Comparison of ENCODE assay signal across 12 cellular contexts in genomic region chr19:49020931-49021895, GRCh38. TPM values are rescaled to one million over a fixed set of nuclear protein-coding genes. Genes with fewer than 3 reads are reported as not detected.
A peak's percentile ranks its signal among the peaks of the same experiment; 100 is the strongest.
DNase-seq lines count a peak whose midpoint lies in the region; ATAC-seq and TF ChIP-seq lines count a peak whose summit lies in the region.
"Had no signal": no experiment of that assay in that cellular context is flagged by ENCODE, and none has a peak within 500 bp of the region (broad histone marks: within the 10 kb centered on the region; RNA-seq: fewer than 3 reads in every experiment).

No MANE protein-coding gene starts in this region.

- no peak for TF ChIP-seq POLR2A in vagina (IDR thresholded peaks at IDR 0.05)

- dilution Hi-C loops in mammary epithelial cell (cut with HindIII; ENCODE audit: low sequenced_read_pairs): no loop called here

- no peak overlapping the region for H3K9ac ChIP-seq in mammary epithelial cell (ENCODE audit: insufficient read depth, low read length)

- H2AFZ ChIP-seq in mammary epithelial cell (ENCODE audit: low read depth, low read length): no peak overlapping the region

- peak overlapping the region in 1 of 2 donors; percentile 3 for H3K27ac Mint-ChIP-seq in activated naive CD4-positive, alpha-beta T cell treated with anti-CD3 and anti-CD28 coated beads, Interleukin-2, amount 50 U/mL, for 72 hours
- H3K27ac Mint-ChIP-seq in activated naive CD4-positive, alpha-beta T cell treated with anti-CD3 and anti-CD28 coated beads for 36 hours: no peak overlapping the region
- H3K27ac Mint-ChIP-seq in stimulated activated memory B cell treated with anti-CD40 and anti-IgM and Interleukin-4, amounts not matched to agents 10 μg/mL and 1 μg/mL and 100 μg/mL, for 72 hours: peak overlapping the region; percentile 0
- H3K27ac Mint-ChIP-seq: activated naive CD4-positive, alpha-beta T cell treated with anti-CD3 and anti-CD28 coated beads, Interleukin-2, amount 50 U/mL, for 24 hours; WTC11 had no signal

- H3K79me2 ChIP-seq in mammary epithelial cell (ENCODE audit: insufficient read depth, low read length): no peaks in the 10 kb centered on the region

- no peaks in the 10 kb centered on the region for H3K36me3 Mint-ChIP-seq in activated naive CD4-positive, alpha-beta T cell treated with anti-CD3 and anti-CD28 coated beads, Interleukin-2, amount 50 U/mL, for 72 hours
- no peaks in the 10 kb centered on the region for H3K36me3 Mint-ChIP-seq in activated naive CD4-positive, alpha-beta T cell treated with anti-CD3 and anti-CD28 coated beads for 36 hours (ENCODE audit: low read depth)
- H3K36me3 Mint-ChIP-seq in stimulated activated memory B cell treated with anti-CD40 and anti-IgM and Interleukin-4, amounts not matched to agents 10 μg/mL and 1 μg/mL and 100 μg/mL, for 72 hours: no peaks in the 10 kb centered on the region
- H3K36me3 Mint-ChIP-seq: activated naive CD4-positive, alpha-beta T cell treated with anti-CD3 and anti-CD28 coated beads, Interleukin-2, amount 50 U/mL, for 24 hours; WTC11 had no signal

- H3K9me3 ChIP-seq in mammary epithelial cell (replicated peaks; ENCODE audit: insufficient read depth, low read length): no peaks in the 10 kb centered on the region
- H3K9me3 ChIP-seq in vagina: no peaks in the 10 kb centered on the region

- in situ Hi-C loops in mammary epithelial cell (cut with MboI; ENCODE audit: low sequenced_read_pairs in 2 of 2): no loop called here

- ATAC-seq in activated naive CD4-positive, alpha-beta T cell treated with anti-CD3 and anti-CD28 coated beads, Interleukin-2, amount 50 U/mL, for 72 hours: peak; percentile 4 to 55
- ATAC-seq in stimulated activated memory B cell treated with anti-CD40 and anti-IgM and Interleukin-4, amounts not matched to agents 10 μg/mL and 1 μg/mL and 100 μg/mL, for 72 hours: no peak

- CTCF ChIA-PET in activated naive CD4-positive, alpha-beta T cell treated with anti-CD3 and anti-CD28 coated beads for 36 hours (lab: Charles Lee): interaction anchor here (0.6 to 4.8 kb wide), 2 partner anchors 28 to 92 kb away, joined by 4 to 22 read pairs; partner anchors contain the start of genes GYS1 and RUVBL2
- CTCF ChIA-PET in mammary epithelial cell (lab: Charles Lee; ENCODE audit: low non-redundant PET): no interaction called here

- no peak overlapping the region for H3K4me2 ChIP-seq in mammary epithelial cell (ENCODE audit: insufficient read depth, low read depth, low read length)

- intact Hi-C loops in activated naive CD4-positive, alpha-beta T cell treated with anti-CD3 and anti-CD28 coated beads for 36 hours (cut with micrococcal nuclease): no loop called here
- intact Hi-C loops in mammary epithelial cell (cut with micrococcal nuclease) (no loop called here), vagina (cut with DNase I) (no loop called here)

- H3K36me3 ChIP-seq in mammary epithelial cell (ENCODE audit: insufficient read depth, low read length): no peaks in the 10 kb centered on the region
- H3K36me3 ChIP-seq in vagina: no peaks in the 10 kb centered on the region

- TF ChIP-seq CTCF in mammary epithelial cell (conservative IDR thresholded peaks at IDR 0.05 in 1 of 2, IDR thresholded peaks at IDR 0.05 in 1 of 2; ENCODE audit: extremely low read depth in 1 of 2, insufficient read depth in 1 of 2, low read depth in 1 of 2, low read length in 2 of 2) (no peak), vagina (IDR thresholded peaks at IDR 0.05) (no peak)

- peaks cover 8% of the 10 kb centered on the region for H3K27me3 Mint-ChIP-seq in activated naive CD4-positive, alpha-beta T cell treated with anti-CD3 and anti-CD28 coated beads for 36 hours (ENCODE audit: low read depth)
- no peaks in the 10 kb centered on the region for H3K27me3 Mint-ChIP-seq in stimulated activated memory B cell treated with anti-CD40 and anti-IgM and Interleukin-4, amounts not matched to agents 10 μg/mL and 1 μg/mL and 100 μg/mL, for 72 hours
- H3K27me3 Mint-ChIP-seq: activated naive CD4-positive, alpha-beta T cell treated with anti-CD3 and anti-CD28 coated beads, Interleukin-2, amount 50 U/mL, for 24 hours had no signal

- no peak for DNase-seq in activated naive CD4-positive, alpha-beta T cell treated with anti-CD3 and anti-CD28 coated beads, Interleukin-2, amount 50 U/mL, for 72 hours (ENCODE audit: low spot score in 2 of 2)
- no peak for DNase-seq in activated naive CD4-positive, alpha-beta T cell treated with anti-CD3 and anti-CD28 coated beads for 36 hours
- peak; percentile 88 for DNase-seq in MV-4-11 (lab: John Stamatoyannopoulos, UW)
- peak; percentile 21 for DNase-seq in mammary epithelial cell
- no peak for DNase-seq in foreskin melanocyte
- no peak for DNase-seq in vagina (ENCODE audit: extremely low spot score in 2 of 2)
- DNase-seq in epidermal melanocyte (ENCODE audit: insufficient read length, low spot score): no peak
- DNase-seq: NCI-H1105 had no signal

- no TSS peak for BruUV-seq in mammary epithelial cell (replicated peaks; lab: Mats Ljungman, UMichigan)

- no peaks in the 10 kb centered on the region for H4K20me1 ChIP-seq in mammary epithelial cell (ENCODE audit: insufficient read depth, low read length)

- H3K27me3 ChIP-seq in mammary epithelial cell (ENCODE audit: insufficient read depth, low read length) (no peaks in the 10 kb centered on the region), vagina (peaks cover 6% of the 10 kb centered on the region)

- no peak overlapping the region for H3K4me3 ChIP-seq in mammary epithelial cell (replicated peaks in 1 of 3; ENCODE audit: insufficient read depth in 1 of 3, low read depth in 2 of 3, low read length in 3 of 3)
- H3K4me3 ChIP-seq in vagina: no peak overlapping the region

- no peaks in the 10 kb centered on the region for H3K9me3 Mint-ChIP-seq in activated naive CD4-positive, alpha-beta T cell treated with anti-CD3 and anti-CD28 coated beads, Interleukin-2, amount 50 U/mL, for 72 hours
- no peaks in the 10 kb centered on the region for H3K9me3 Mint-ChIP-seq in activated naive CD4-positive, alpha-beta T cell treated with anti-CD3 and anti-CD28 coated beads for 36 hours
- H3K9me3 Mint-ChIP-seq in stimulated activated memory B cell treated with anti-CD40 and anti-IgM and Interleukin-4, amounts not matched to agents 10 μg/mL and 1 μg/mL and 100 μg/mL, for 72 hours: no peaks in the 10 kb centered on the region
- H3K9me3 Mint-ChIP-seq: activated naive CD4-positive, alpha-beta T cell treated with anti-CD3 and anti-CD28 coated beads, Interleukin-2, amount 50 U/mL, for 24 hours; WTC11 had no signal

- H3K4me3 Mint-ChIP-seq in activated naive CD4-positive, alpha-beta T cell treated with anti-CD3 and anti-CD28 coated beads for 36 hours: no peak overlapping the region
- H3K4me3 Mint-ChIP-seq in stimulated activated memory B cell treated with anti-CD40 and anti-IgM and Interleukin-4, amounts not matched to agents 10 μg/mL and 1 μg/mL and 100 μg/mL, for 72 hours: peak overlapping the region; percentile 3
- H3K4me3 Mint-ChIP-seq: activated naive CD4-positive, alpha-beta T cell treated with anti-CD3 and anti-CD28 coated beads, Interleukin-2, amount 50 U/mL, for 24 hours; WTC11 had no signal

- H3K4me1 ChIP-seq in mammary epithelial cell (ENCODE audit: insufficient read depth, low read length) (peaks cover 13% of the 10 kb centered on the region), vagina (peaks cover 26% of the 10 kb centered on the region)

- H3K27ac ChIP-seq in mammary epithelial cell (ENCODE audit: insufficient read depth, low read depth, low read length) (no peak overlapping the region), vagina (no peak overlapping the region)

- WGBS in mammary epithelial cell (ENCODE audit: low coverage, missing lambda C conversion rate): 70% methylated on average over 10 of the region's 16 CpGs

- H3K4me1 Mint-ChIP-seq in activated naive CD4-positive, alpha-beta T cell treated with anti-CD3 and anti-CD28 coated beads for 36 hours (ENCODE audit: low read depth): peaks cover 27% of the 10 kb centered on the region
- H3K4me1 Mint-ChIP-seq in stimulated activated memory B cell treated with anti-CD40 and anti-IgM and Interleukin-4, amounts not matched to agents 10 μg/mL and 1 μg/mL and 100 μg/mL, for 72 hours: peaks cover 30% of the 10 kb centered on the region

RNA-seq across cellular contexts. Expression of gene CGB3, which starts 2.9 kb away (rescaled TPM):
- not detected for total RNA-seq in activated naive CD4-positive, alpha-beta T cell treated with anti-CD3 and anti-CD28 coated beads, Interleukin-2, amount 50 U/mL, for 72 hours
- total RNA-seq in activated naive CD4-positive, alpha-beta T cell treated with anti-CD3 and anti-CD28 coated beads for 36 hours: not detected
- total RNA-seq in mammary epithelial cell (not detected), vagina (not detected)
- not detected for polyA plus RNA-seq in mammary epithelial cell
- not detected for polyA minus RNA-seq in mammary epithelial cell
- total RNA-seq: WTC11 had no signal
- polyA plus RNA-seq: keratinocyte had no signal

RNA-seq across cellular contexts. Expression of gene LHB, which starts 4.3 kb away (rescaled TPM):
- not detected for total RNA-seq in activated naive CD4-positive, alpha-beta T cell treated with anti-CD3 and anti-CD28 coated beads, Interleukin-2, amount 50 U/mL, for 72 hours
- not detected for total RNA-seq in activated naive CD4-positive, alpha-beta T cell treated with anti-CD3 and anti-CD28 coated beads for 36 hours
- total RNA-seq in mammary epithelial cell (1 to 10 TPM in 1 of 2 donors, not detected in 1; 1.7 TPM), vagina (not detected)
- polyA plus RNA-seq in mammary epithelial cell: not detected
- not detected for polyA minus RNA-seq in mammary epithelial cell
- total RNA-seq: WTC11 had no signal
- polyA plus RNA-seq: keratinocyte had no signal

RNA-seq across cellular contexts. Expression of gene CGB2, which starts 10.5 kb away (rescaled TPM):
- not detected for total RNA-seq in activated naive CD4-positive, alpha-beta T cell treated with anti-CD3 and anti-CD28 coated beads, Interleukin-2, amount 50 U/mL, for 72 hours
- not detected for total RNA-seq in activated naive CD4-positive, alpha-beta T cell treated with anti-CD3 and anti-CD28 coated beads for 36 hours
- total RNA-seq in mammary epithelial cell: not detected
- not detected for polyA plus RNA-seq in mammary epithelial cell
- polyA minus RNA-seq in mammary epithelial cell: not detected
- total RNA-seq in vagina: not detected
- total RNA-seq: WTC11 had no signal
- polyA plus RNA-seq: keratinocyte had no signal

RNA-seq across cellular contexts. Expression of gene CGB1, which starts 15.5 kb away (rescaled TPM):
- total RNA-seq in activated naive CD4-positive, alpha-beta T cell treated with anti-CD3 and anti-CD28 coated beads, Interleukin-2, amount 50 U/mL, for 72 hours: not detected
- total RNA-seq in activated naive CD4-positive, alpha-beta T cell treated with anti-CD3 and anti-CD28 coated beads for 36 hours: not detected
- total RNA-seq in mammary epithelial cell: not detected
- not detected for polyA plus RNA-seq in mammary epithelial cell
- not detected for polyA minus RNA-seq in mammary epithelial cell
- total RNA-seq in vagina: not detected
- total RNA-seq: WTC11 had no signal
- polyA plus RNA-seq: keratinocyte had no signal

RNA-seq across cellular contexts. Expression of gene CGB5, which starts 22.4 kb away (rescaled TPM):
- not detected for total RNA-seq in activated naive CD4-positive, alpha-beta T cell treated with anti-CD3 and anti-CD28 coated beads, Interleukin-2, amount 50 U/mL, for 72 hours
- not detected for total RNA-seq in activated naive CD4-positive, alpha-beta T cell treated with anti-CD3 and anti-CD28 coated beads for 36 hours
- total RNA-seq in mammary epithelial cell: 1 to 10 TPM in 1 of 2 donors, not detected in 1; 1.1 TPM
- not detected for polyA plus RNA-seq in mammary epithelial cell
- polyA minus RNA-seq in mammary epithelial cell: not detected
- not detected for total RNA-seq in vagina

Comparison
In these comparisons a context has a peak if more than half of its experiments do, and no peak if none do; other contexts are left out.
1. DNase-seq: peak in MV-4-11 (single experiment) and mammary epithelial cell (single experiment); none in activated naive CD4-positive, alpha-beta T cell treated with anti-CD3 and anti-CD28 coated beads, Interleukin-2, amount 50 U/mL, for 72 hours (0 of 2), activated naive CD4-positive, alpha-beta T cell treated with anti-CD3 and anti-CD28 coated beads for 36 hours (single experiment), foreskin melanocyte (single experiment), vagina (0 of 2) and epidermal melanocyte (single experiment).